ENCODE assay signal across 2 cellular contexts in genomic region chr19:49017041-49017665, GRCh38.
TF ChIP-seq lines count a peak whose summit lies in the region.

Gene LHB, minus strand, starts transcription at chr19:49017091. Its CDS starts 10 bp downstream, at chr19:49017081.

TF ChIP-seq in SK-N-SH, 30 proteins besides CTCF, POLR2A, EP300 and RAD21 (continued from another document):
- TF ChIP-seq TCF12 (IDR thresholded peaks at IDR 0.05) (no peak), ZBTB33 (IDR thresholded peaks at IDR 0.05; ENCODE audit: borderline replicate concordance, low read depth) (no peak), FOSL2 (IDR thresholded peaks at IDR 0.05; ENCODE audit: borderline replicate concordance, low read depth) (no peak), IRF3 (IDR thresholded peaks at IDR 0.05; ENCODE audit: low read depth, low read length) (no peak), FOXM1 (IDR thresholded peaks at IDR 0.05; ENCODE audit: low read depth) (no peak), RFX5 (IDR thresholded peaks at IDR 0.05; ENCODE audit: low read length) (no peak), SMC3 (IDR thresholded peaks at IDR 0.05; ENCODE audit: low read depth, low read length) (no peak)
- TF ChIP-seq, protein P1, sequence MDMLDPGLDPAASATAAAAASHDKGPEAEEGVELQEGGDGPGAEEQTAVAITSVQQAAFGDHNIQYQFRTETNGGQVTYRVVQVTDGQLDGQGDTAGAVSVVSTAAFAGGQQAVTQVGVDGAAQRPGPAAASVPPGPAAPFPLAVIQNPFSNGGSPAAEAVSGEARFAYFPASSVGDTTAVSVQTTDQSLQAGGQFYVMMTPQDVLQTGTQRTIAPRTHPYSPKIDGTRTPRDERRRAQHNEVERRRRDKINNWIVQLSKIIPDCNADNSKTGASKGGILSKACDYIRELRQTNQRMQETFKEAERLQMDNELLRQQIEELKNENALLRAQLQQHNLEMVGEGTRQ (IDR thresholded peaks at IDR 0.05; ENCODE audit: borderline replicate concordance, low read depth, low read length) = no peak

TF ChIP-seq in SK-N-SH treated with all-trans-retinoic acid at 6 μM for 48 hours, 23 proteins besides CTCF, POLR2A, EP300 and RAD21 (continued from another document):
- TF ChIP-seq TSHZ2 (CRISPR knock-in tag; IDR thresholded peaks at IDR 0.05) = no peak
- no peak for TF ChIP-seq PPARA (CRISPR knock-in tag; IDR thresholded peaks at IDR 0.05; ENCODE audit: borderline replicate concordance)
- TF ChIP-seq ESRRG (CRISPR knock-in tag; IDR thresholded peaks at IDR 0.05) = no peak
- no peak for TF ChIP-seq GLIS3 (CRISPR knock-in tag; IDR thresholded peaks at IDR 0.05)
- TF ChIP-seq ZC3H10 (CRISPR knock-in tag; IDR thresholded peaks at IDR 0.05) = no peak
- no peak for TF ChIP-seq TCF4 (CRISPR knock-in tag; IDR thresholded peaks at IDR 0.05; ENCODE audit: borderline replicate concordance)
- no peak for TF ChIP-seq ZFP30 (CRISPR knock-in tag; IDR thresholded peaks at IDR 0.05)
- no peak for TF ChIP-seq ARNTL (CRISPR knock-in tag; IDR thresholded peaks at IDR 0.05; ENCODE audit: borderline replicate concordance, low read depth)
- no peak for TF ChIP-seq POU6F1 (CRISPR knock-in tag; IDR thresholded peaks at IDR 0.05; ENCODE audit: borderline replicate concordance, low read depth)
- TF ChIP-seq ZNF70 (CRISPR knock-in tag; IDR thresholded peaks at IDR 0.05) = no peak
